Comparison of ENCODE assay signal across 10 cellular contexts in genomic region chr10:75476985-75477384, GRCh38. TPM values are rescaled to one million over a fixed set of nuclear protein-coding genes. Genes with fewer than 3 reads are reported as not detected.
"Had no signal": no experiment of that assay in that cellular context is flagged by ENCODE, and none has a peak within 500 bp of the region (broad histone marks: within the 10 kb centered on the region; RNA-seq: fewer than 3 reads in every experiment).

No MANE protein-coding gene starts in this region.

- DNase-seq: IMR-90, KBM-7, KG1 had no signal

- H3K4me1 Mint-ChIP-seq: IgD-negative memory B cell had no signal

- FAIRE-seq: HTR-8/SVneo, K562 had no signal

- H3K4me3 ChIP-seq: K562 had no signal

- H3K4me3 Mint-ChIP-seq: IgD-negative memory B cell had no signal

- ATAC-seq: K562 had no signal

- H3K27ac ChIP-seq: HL-60, KMS-11 had no signal

- H3K9ac ChIP-seq: KMS-11 had no signal

- H3K36me3 Mint-ChIP-seq: IgD-negative memory B cell had no signal

- H3K27ac Mint-ChIP-seq: IgD-negative memory B cell had no signal

- H3K4me2 ChIP-seq: KMS-11 had no signal

RNA-seq across cellular contexts. Expression of gene LRMDA, which starts 45.6 kb away (rescaled TPM):
- total RNA-seq: HT-29, HT1080, IMR-90 had no signal
- polyA plus RNA-seq: IgD-negative memory B cell, K562 had no signal
